ENCODE assay signal across 14 cellular contexts in the genomic region with DNA sequence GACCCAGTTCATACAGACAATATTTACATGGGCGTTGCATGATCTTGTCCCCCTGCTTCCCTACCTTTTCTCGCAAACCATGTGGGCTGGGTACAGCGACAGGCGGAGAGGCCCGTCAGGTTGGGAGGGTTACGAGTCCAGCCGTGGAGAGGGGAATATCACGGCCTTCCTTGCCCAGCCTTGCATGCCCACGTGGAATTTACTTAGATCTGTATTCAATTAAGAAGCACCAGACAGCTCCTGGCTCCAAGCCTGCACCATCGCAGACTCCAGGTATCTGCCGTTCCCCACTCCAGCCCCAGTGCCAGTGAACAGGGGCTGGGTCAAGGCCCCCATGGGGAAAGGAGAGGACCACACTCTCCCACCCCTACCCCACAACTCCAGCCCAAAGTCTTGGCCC. TPM values are rescaled to one million over a fixed set of nuclear protein-coding genes. Genes with fewer than 3 reads are reported as not detected.
A peak's percentile ranks its signal among the peaks of the same experiment; 100 is the strongest.
DNase-seq lines count a peak whose midpoint lies in the region; ATAC-seq and TF ChIP-seq lines count a peak whose summit lies in the region.
"Had no signal": no experiment of that assay in that cellular context is flagged by ENCODE, and none has a peak within 500 bp of the region (broad histone marks: within the 10 kb centered on the region; RNA-seq: fewer than 3 reads in every experiment).

No MANE protein-coding gene starts in this region.

- no peaks in the 10 kb centered on the region for H3K27me3 Mint-ChIP-seq in activated naive CD8-positive, alpha-beta T cell treated with anti-CD3 and anti-CD28 coated beads, Interleukin-2, amount 50 U/mL, for 24 hours
- H3K27me3 Mint-ChIP-seq in naive thymus-derived CD4-positive, alpha-beta T cell, result peaks cover 0 to 4% (median 0%) of the 10 kb centered on the region in 5 donors

- H3K9me3 Mint-ChIP-seq in activated naive CD8-positive, alpha-beta T cell treated with anti-CD3 and anti-CD28 coated beads, Interleukin-2, amount 50 U/mL, for 24 hours, result no peaks in the 10 kb centered on the region
- peaks cover 0 to 25% (median 0%) of the 10 kb centered on the region in 11 donors for H3K9me3 Mint-ChIP-seq in naive thymus-derived CD4-positive, alpha-beta T cell

- no TSS peak for BruUV-seq in A673 (replicated peaks; lab: Mats Ljungman, UMichigan)

- peak overlapping the region; percentile 34 for H3K27ac ChIP-seq in A673 (ENCODE audit: low read depth, low read length, poor library complexity, severe bottlenecking)
- H3K27ac ChIP-seq in naive thymus-derived CD4-positive, alpha-beta T cell (ENCODE audit: low read depth, low read length), result peak overlapping the region; percentile 98

- in situ Hi-C loops in G401 (cut with HindIII; ENCODE audit: low sequenced_read_pairs), result no loop called here

- H3K4me1 ChIP-seq in A673 (ENCODE audit: insufficient read depth, low read length, poor library complexity, severe bottlenecking), result peaks cover 89% of the 10 kb centered on the region
- peaks cover 71 to 81% of the 10 kb centered on the region in 2 donors for H3K4me1 ChIP-seq in naive thymus-derived CD4-positive, alpha-beta T cell (ENCODE audit: control insufficient read depth in 2 of 2, insufficient read depth in 2 of 2, low read length in 2 of 2)

- H3K36me3 ChIP-seq in A673 (ENCODE audit: insufficient read depth, low read length, poor library complexity, severe bottlenecking), result peaks cover 51% of the 10 kb centered on the region
- H3K36me3 ChIP-seq in naive thymus-derived CD4-positive, alpha-beta T cell (ENCODE audit: control insufficient read depth in 2 of 3, insufficient read depth in 3 of 3, low read length in 3 of 3), result peaks cover 0 to 22% (median 11%) of the 10 kb centered on the region in 3 experiments

- H3K4me3 Mint-ChIP-seq in activated naive CD8-positive, alpha-beta T cell treated with anti-CD3 and anti-CD28 coated beads, Interleukin-2, amount 50 U/mL, for 24 hours, result peak overlapping the region; percentile 81
- peak overlapping the region; percentile 81 to 95 (median 90) for H3K4me3 Mint-ChIP-seq in naive thymus-derived CD4-positive, alpha-beta T cell

- peaks cover 89% of the 10 kb centered on the region for H3K4me1 Mint-ChIP-seq in activated naive CD8-positive, alpha-beta T cell treated with anti-CD3 and anti-CD28 coated beads, Interleukin-2, amount 50 U/mL, for 24 hours
- peaks cover 53 to 90% (median 86%) of the 10 kb centered on the region in 7 donors for H3K4me1 Mint-ChIP-seq in naive thymus-derived CD4-positive, alpha-beta T cell

- intact Hi-C loops in A673 (cut with micrococcal nuclease; ENCODE audit: unreplicated experiment), result no loop called here
- intact Hi-C loops in naive thymus-derived CD4-positive, alpha-beta T cell (cut with micrococcal nuclease), result no loop called here

- H3K9me3 ChIP-seq in A673 (ENCODE audit: low read depth, low read length, poor library complexity, severe bottlenecking), result no peaks in the 10 kb centered on the region
- no peaks in the 10 kb centered on the region for H3K9me3 ChIP-seq in naive thymus-derived CD4-positive, alpha-beta T cell (ENCODE audit: control insufficient read depth in 2 of 3, low read length in 3 of 3)

- CTCF ChIA-PET in A673 (lab: Charles Lee), result no interaction called here
- CTCF ChIA-PET in naive thymus-derived CD4-positive, alpha-beta T cell (lab: Charles Lee), result interaction anchor here (0.8 to 2.6 kb wide), 11 partner anchors 8 to 24 kb away, joined by 3 to 14 read pairs (median 4); no protein-coding TSS in a partner anchor

- H3K4me3 ChIP-seq in A673 (ENCODE audit: low read depth, low read length, poor library complexity, severe bottlenecking), result no peak overlapping the region
- H3K4me3 ChIP-seq in naive thymus-derived CD4-positive, alpha-beta T cell (ENCODE audit: low read length), result peak overlapping the region; percentile 61

- DNase-seq in A673 (ENCODE audit: low spot score) (no peak), G401 (ENCODE audit: low spot score) (peak; percentile 5), DMS53 (lab: John Stamatoyannopoulos, UW) (no peak)
- DNase-seq in activated naive CD8-positive, alpha-beta T cell treated with anti-CD3 and anti-CD28 coated beads, Interleukin-2, amount 50 U/mL, for 24 hours, result no peak
- DNase-seq in naive thymus-derived CD4-positive, alpha-beta T cell, result no peak
- DNase-seq in stimulated activated CD4-positive, alpha-beta T cell treated with anti-CD3 and anti-CD28 coated beads, Interleukin-2, amount 100 ng/mL, for 48 hours, result no peak
- DNase-seq: activated CD4-positive, alpha-beta T cell treated with anti-CD3 and anti-CD28 coated beads, Interleukin-2, amount 50 U/mL, for 48 hours; AML-193; DND-41; NCI-H2081; NCI-H774 had no signal

- H3K27me3 ChIP-seq in A673 (replicated peaks; ENCODE audit: insufficient read depth, low read depth, low read length, poor library complexity), result no peaks in the 10 kb centered on the region
- H3K27me3 ChIP-seq in naive thymus-derived CD4-positive, alpha-beta T cell (ENCODE audit: control insufficient read depth in 2 of 2, insufficient read depth in 2 of 2, low read length in 2 of 2), result no peaks in the 10 kb centered on the region

- peak overlapping the region; percentile 85 for H3K27ac Mint-ChIP-seq in activated naive CD8-positive, alpha-beta T cell treated with anti-CD3 and anti-CD28 coated beads, Interleukin-2, amount 50 U/mL, for 24 hours
- H3K27ac Mint-ChIP-seq in naive thymus-derived CD4-positive, alpha-beta T cell, result peak overlapping the region; percentile 91 to 100 (median 99)

- ATAC-seq in activated naive CD8-positive, alpha-beta T cell treated with anti-CD3 and anti-CD28 coated beads, Interleukin-2, amount 50 U/mL, for 24 hours, result no peak
- no peak for ATAC-seq in naive thymus-derived CD4-positive, alpha-beta T cell
- ATAC-seq in HG03175 (IDR thresholded peaks at IDR 0.05; ENCODE audit: unreplicated experiment), result no peak
- ATAC-seq in HG03571 (IDR thresholded peaks at IDR 0.05; ENCODE audit: unreplicated experiment), result no peak

- POLR2A ChIA-PET in A673 (lab: Charles Lee; ENCODE audit: low non-redundant PET), result interaction anchor here (0.6 kb wide), 2 partner anchors 20 to 48 kb away, joined by 3 to 20 read pairs; no protein-coding TSS in a partner anchor
- POLR2A ChIA-PET in naive thymus-derived CD4-positive, alpha-beta T cell (lab: Charles Lee), result interaction anchor here (0.7 to 69.0 kb wide), 6 partner anchors 10 to 1052 kb away, joined by 3 to 2458 read pairs (median 689); partner anchors contain the start of gene BCL11B

- peaks cover 8% of the 10 kb centered on the region for H3K36me3 Mint-ChIP-seq in activated naive CD8-positive, alpha-beta T cell treated with anti-CD3 and anti-CD28 coated beads, Interleukin-2, amount 50 U/mL, for 24 hours (ENCODE audit: low read depth)
- H3K36me3 Mint-ChIP-seq in naive thymus-derived CD4-positive, alpha-beta T cell, result peaks cover 12 to 52% (median 47%) of the 10 kb centered on the region in 5 donors

- TF ChIP-seq CTCF in A673 (conservative IDR thresholded peaks at IDR 0.05; ENCODE audit: low read depth, low read length), result no peak

RNA-seq across cellular contexts. Expression of gene BCL11B, which starts 29.8 kb away (rescaled TPM):
- total RNA-seq in A673 (2021), result 80.6 and 81.3 TPM in 2 replicates
- total RNA-seq in G401 (2014; rRNA removed; shearing (Covaris generic)), result not detected in 2 replicates
- 100 to 1,000 TPM in 4 of 5 experiments, 10 to 100 TPM in 1; 96.3 to 269 (median 223) TPM for total RNA-seq in naive thymus-derived CD4-positive, alpha-beta T cell
- 10 to 100 TPM; 10.9 to 11.6 TPM for polyA plus RNA-seq in naive thymus-derived CD4-positive, alpha-beta T cell
- total RNA-seq: fibroblast of villous mesenchyme had no signal

Comparison
In these comparisons a context has a peak if more than half of its experiments do, and no peak if none do; other contexts are left out.
1. RNA of gene BCL11B, which starts 29.8 kb away (total RNA-seq): 96.3 to 269 TPM in naive thymus-derived CD4-positive, alpha-beta T cell and 80.6 to 81.3 TPM in A673; not detected in G401; every median in the first group is over 10 times any median in the second.